ENCODE assay signal across 16 cellular contexts in genomic region chr1:200977071-200977754, GRCh38. TPM values are rescaled to one million over a fixed set of nuclear protein-coding genes. Genes with fewer than 3 reads are reported as not detected.
A peak's percentile ranks its signal among the peaks of the same experiment; 100 is the strongest.
DNase-seq lines count a peak whose midpoint lies in the region; ATAC-seq, FAIRE-seq and TF ChIP-seq lines count a peak whose summit lies in the region.
"Had no signal": no experiment of that assay in that cellular context is flagged by ENCODE, and none has a peak within 500 bp of the region (broad histone marks: within the 10 kb centered on the region; RNA-seq: fewer than 3 reads in every experiment).

No MANE protein-coding gene starts in this region.

- H3K4me2 ChIP-seq in neuronal stem cell (ENCODE audit: insufficient read depth, low read length, poor library complexity, severe bottlenecking) = no peak overlapping the region
- H3K4me2 ChIP-seq: GM23338 had no signal

- no peak for ATAC-seq in effector memory CD8-positive, alpha-beta T cell (replicated peaks)
- no peak for ATAC-seq in GM18505 (IDR thresholded peaks at IDR 0.05; ENCODE audit: unreplicated experiment)
- ATAC-seq in GM18498 (IDR thresholded peaks at IDR 0.05; ENCODE audit: unreplicated experiment) = no peak
- ATAC-seq: GM23338 had no signal

- H3K9me3 Mint-ChIP-seq in activated naive CD4-positive, alpha-beta T cell treated with anti-CD3 and anti-CD28 coated beads, Interleukin-2, amount 10 ng/mL, durations not matched to agents 7 days and 5 days = no peaks in the 10 kb centered on the region
- H3K9me3 Mint-ChIP-seq in effector memory CD8-positive, alpha-beta T cell = no peaks in the 10 kb centered on the region
- no peaks in the 10 kb centered on the region for H3K9me3 Mint-ChIP-seq in activated T-cell treated with anti-CD3 and anti-CD28 coated beads, Interleukin-2, amount 50 U/mL, for 24 hours
- H3K9me3 Mint-ChIP-seq: CD4-positive, alpha-beta T cell had no signal

- FAIRE-seq in RCC 7860 (lab: Jason Lieb, UNC) = no peak

- H2BK15ac ChIP-seq in neuronal stem cell (ENCODE audit: low read length) = no peak overlapping the region

- DNase-seq in activated naive CD4-positive, alpha-beta T cell treated with anti-CD3 and anti-CD28 coated beads, Interleukin-2, amount 10 ng/mL, durations not matched to agents 7 days and 5 days = no peak
- DNase-seq in activated naive CD4-positive, alpha-beta T cell treated with Interleukin-2 at 50 U/mL for 16 hours = no peak
- DNase-seq in RCC 7860 (ENCODE audit: low spot score) (peak; percentile 43), neuronal stem cell (ENCODE audit: low spot score) (no peak)
- no peak for DNase-seq in effector memory CD8-positive, alpha-beta T cell
- no peak for DNase-seq in activated T-cell treated with anti-CD3 and anti-CD28 coated beads, Interleukin-2, amount 50 U/mL, for 24 hours
- DNase-seq: C1 segment of cervical spinal cord; Calu3; CD4-positive, alpha-beta T cell; DMS 273 treated with DMSO at 0.1 percent for 48 hours; H7 had no signal

- no peaks in the 10 kb centered on the region for H3K27me3 Mint-ChIP-seq in activated naive CD4-positive, alpha-beta T cell treated with anti-CD3 and anti-CD28 coated beads, Interleukin-2, amount 10 ng/mL, durations not matched to agents 7 days and 5 days
- H3K27me3 Mint-ChIP-seq in effector memory CD8-positive, alpha-beta T cell = no peaks in the 10 kb centered on the region
- H3K27me3 Mint-ChIP-seq in activated T-cell treated with anti-CD3 and anti-CD28 coated beads, Interleukin-2, amount 50 U/mL, for 24 hours = no peaks in the 10 kb centered on the region
- H3K27me3 Mint-ChIP-seq: B cell; CD4-positive, alpha-beta T cell had no signal

- H3K36me3 ChIP-seq in neuronal stem cell (replicated peaks in 1 of 2; ENCODE audit: control insufficient read depth in 2 of 2, insufficient read depth in 2 of 2, low read length in 2 of 2) = peaks cover 12 to 71% of the 10 kb centered on the region in 2 donors

- no peak overlapping the region for H3K23ac ChIP-seq in neuronal stem cell (ENCODE audit: low read depth, low read length, poor library complexity)

- WGBS in neuronal stem cell (ENCODE audit: extremely low coverage in 2 of 2, insufficient read length in 2 of 2, insufficient replicate concordance in 1 of 2), 2 donors = no CpG with 5 or more reads among the region's 16 CpGs

- no peaks in the 10 kb centered on the region for H3K4me1 Mint-ChIP-seq in activated naive CD4-positive, alpha-beta T cell treated with anti-CD3 and anti-CD28 coated beads, Interleukin-2, amount 10 ng/mL, durations not matched to agents 7 days and 5 days
- H3K4me1 Mint-ChIP-seq in effector memory CD8-positive, alpha-beta T cell (ENCODE audit: low read depth in 2 of 2) = peaks cover 5 to 6% of the 10 kb centered on the region in 2 donors
- H3K4me1 Mint-ChIP-seq in activated T-cell treated with anti-CD3 and anti-CD28 coated beads, Interleukin-2, amount 50 U/mL, for 24 hours (ENCODE audit: low read depth) = no peaks in the 10 kb centered on the region
- H3K4me1 Mint-ChIP-seq: B cell, GM23338 had no signal

- H3K9me3 ChIP-seq in neuronal stem cell (replicated peaks in 1 of 2; ENCODE audit: control insufficient read depth in 2 of 2, insufficient read depth in 1 of 2, low read depth in 1 of 2, low read length in 2 of 2) = peaks cover 0 to 18% of the 10 kb centered on the region in 2 donors

- no peak for TF ChIP-seq POLR2A in GM18505 (IDR thresholded peaks at IDR 0.05; ENCODE audit: borderline replicate concordance, extremely low read depth, insufficient read depth, insufficient read length)

- no peak overlapping the region for H3K14ac ChIP-seq in neuronal stem cell (ENCODE audit: low read length)

- CTCF ChIA-PET in activated naive CD4-positive, alpha-beta T cell treated with anti-CD3 and anti-CD28 coated beads, Interleukin-2, amount 10 ng/mL, durations not matched to agents 7 days and 5 days (lab: Charles Lee) = interaction anchor here (0.6 to 3.1 kb wide), 5 partner anchors 31 to 137 kb away, joined by 3 to 30 read pairs (median 6); no protein-coding TSS in a partner anchor

- H2BK5ac ChIP-seq in neuronal stem cell (ENCODE audit: low read length) = no peak overlapping the region

- H2AK5ac ChIP-seq in neuronal stem cell (ENCODE audit: low read depth, low read length) = peak overlapping the region; percentile 84

- no peak overlapping the region for H3K27ac ChIP-seq in neuronal stem cell (replicated peaks; ENCODE audit: low read length)
- H3K27ac ChIP-seq: HL-60 had no signal

- peak overlapping the region; percentile 42 for H3K27ac Mint-ChIP-seq in activated naive CD4-positive, alpha-beta T cell treated with anti-CD3 and anti-CD28 coated beads, Interleukin-2, amount 10 ng/mL, durations not matched to agents 7 days and 5 days
- peak overlapping the region; percentile 15 to 74 for H3K27ac Mint-ChIP-seq in effector memory CD8-positive, alpha-beta T cell
- no peak overlapping the region for H3K27ac Mint-ChIP-seq in activated T-cell treated with anti-CD3 and anti-CD28 coated beads, Interleukin-2, amount 50 U/mL, for 24 hours
- H3K27ac Mint-ChIP-seq: B cell; CD4-positive, alpha-beta T cell; GM23338 had no signal

- no peak overlapping the region for H2BK12ac ChIP-seq in neuronal stem cell (ENCODE audit: low read length)

- H3K27me3 ChIP-seq in neuronal stem cell (ENCODE audit: control insufficient read depth in 3 of 3, insufficient read depth in 3 of 3, low read depth in 1 of 3, low read length in 3 of 3) = no peaks in the 10 kb centered on the region

- no peak overlapping the region for H4K91ac ChIP-seq in neuronal stem cell (ENCODE audit: low read depth, low read length, poor library complexity)

- H3K9ac ChIP-seq in neuronal stem cell (ENCODE audit: low read depth, low read length, poor library complexity) = no peak overlapping the region

- H3K36me3 Mint-ChIP-seq in activated naive CD4-positive, alpha-beta T cell treated with anti-CD3 and anti-CD28 coated beads, Interleukin-2, amount 10 ng/mL, durations not matched to agents 7 days and 5 days = peaks cover 57% of the 10 kb centered on the region
- H3K36me3 Mint-ChIP-seq in effector memory CD8-positive, alpha-beta T cell (ENCODE audit: insufficient read depth) = peaks cover 76% of the 10 kb centered on the region
- H3K36me3 Mint-ChIP-seq in activated T-cell treated with anti-CD3 and anti-CD28 coated beads, Interleukin-2, amount 50 U/mL, for 24 hours (ENCODE audit: low read depth) = peaks cover 94% of the 10 kb centered on the region

- H3K4me3 ChIP-seq in neuronal stem cell (ENCODE audit: low read length in 2 of 2) = no peak overlapping the region
- H3K4me3 ChIP-seq: GM23338 had no signal

- no peak overlapping the region for H2AFZ ChIP-seq in neuronal stem cell (ENCODE audit: low read length)
- H2AFZ ChIP-seq: GM23338 had no signal

- no peak overlapping the region for H3K4me3 Mint-ChIP-seq in activated naive CD4-positive, alpha-beta T cell treated with anti-CD3 and anti-CD28 coated beads, Interleukin-2, amount 10 ng/mL, durations not matched to agents 7 days and 5 days
- H3K4me3 Mint-ChIP-seq in effector memory CD8-positive, alpha-beta T cell = no peak overlapping the region
- no peak overlapping the region for H3K4me3 Mint-ChIP-seq in activated T-cell treated with anti-CD3 and anti-CD28 coated beads, Interleukin-2, amount 50 U/mL, for 24 hours
- H3K4me3 Mint-ChIP-seq: B cell; CD4-positive, alpha-beta T cell; GM23338 had no signal

- H3K4me1 ChIP-seq in neuronal stem cell (ENCODE audit: control insufficient read depth in 2 of 2, insufficient read depth in 1 of 2, low read depth in 1 of 2, low read length in 2 of 2) = peaks cover 0 to 4% of the 10 kb centered on the region in 2 donors

- peak overlapping the region; percentile 31 for H3K18ac ChIP-seq in neuronal stem cell (ENCODE audit: low read length)

- no peaks in the 10 kb centered on the region for H3K79me1 ChIP-seq in neuronal stem cell (ENCODE audit: low read depth, low read length)

- peak overlapping the region; percentile 61 for H2BK120ac ChIP-seq in neuronal stem cell (ENCODE audit: low read depth, low read length)

- H3K4ac ChIP-seq in neuronal stem cell (ENCODE audit: low read length) = no peak overlapping the region

- no peak overlapping the region for H4K8ac ChIP-seq in neuronal stem cell (ENCODE audit: low read depth, low read length)

RNA-seq across cellular contexts. Expression of gene KIF21B, which starts 46.3 kb away (rescaled TPM):
- polyA plus RNA-seq in neuronal stem cell (2013, experiment 1 of 2) = 8.0 TPM
- polyA plus RNA-seq in neuronal stem cell (2013, experiment 2 of 2) = 8.0 TPM
